In genomic region chr13:20570540-20570939, GRCh38 we compare ENCODE assay signal across 20 cellular contexts.
"Had no signal": no experiment of that assay in that cellular context is flagged by ENCODE, and none has a peak within 500 bp of the region (broad histone marks: within the 10 kb centered on the region; RNA-seq: fewer than 3 reads in every experiment).

No MANE protein-coding gene starts in this region.

- H3K27me3 Mint-ChIP-seq: activated CD8-positive, alpha-beta memory T cell treated with anti-CD3 and anti-CD28 coated beads, Interleukin-2, amount 10 ng/mL, durations not matched to agents 7 days and 5 days; activated T-cell treated with anti-CD3 and anti-CD28 coated beads, Interleukin-2, amount 50 U/mL, for 24 hours; naive thymus-derived CD8-positive, alpha-beta T cell; stimulated activated memory B cell treated with anti-CD40 and anti-IgM and Interleukin-4, amounts not matched to agents 10 μg/mL and 1 μg/mL and 100 μg/mL, for 72 hours had no signal

- H3K4me3 Mint-ChIP-seq: activated CD8-positive, alpha-beta memory T cell treated with anti-CD3 and anti-CD28 coated beads, Interleukin-2, amount 10 ng/mL, durations not matched to agents 7 days and 5 days; activated T-cell treated with anti-CD3 and anti-CD28 coated beads, Interleukin-2, amount 50 U/mL, for 24 hours; endodermal cell; naive thymus-derived CD8-positive, alpha-beta T cell; stimulated activated memory B cell treated with anti-CD40 and anti-IgM and Interleukin-4, amounts not matched to agents 10 μg/mL and 1 μg/mL and 100 μg/mL, for 72 hours; T-helper 2 cell treated with Interferon-gamma antibody and Interleukin-4, amounts not matched to agents 5 μg/mL and 100 μg/mL, for 36 hours had no signal

- H3K4me3 ChIP-seq: gastroesophageal sphincter, hepatocyte, mucosa of descending colon, spleen, tibial artery, uterus had no signal

- ATAC-seq: activated CD8-positive, alpha-beta memory T cell treated with anti-CD3 and anti-CD28 coated beads, Interleukin-2, amount 10 ng/mL, durations not matched to agents 7 days and 5 days; activated naive CD4-positive, alpha-beta T cell treated with anti-CD3 and anti-CD28 coated beads, Interleukin-2, amount 50 U/mL, for 72 hours; gastroesophageal sphincter; mucosa of descending colon; naive thymus-derived CD8-positive, alpha-beta T cell; right cardiac atrium; stimulated activated memory B cell treated with anti-CD40 and anti-IgM and Interleukin-4, amounts not matched to agents 10 μg/mL and 1 μg/mL and 100 μg/mL, for 72 hours had no signal

- DNase-seq: activated CD4-positive, alpha-beta T cell treated with anti-CD3 and anti-CD28 coated beads, Interleukin-2, amount 50 U/mL, for 48 hours; activated CD8-positive, alpha-beta memory T cell treated with anti-CD3 and anti-CD28 coated beads, Interleukin-2, amount 10 ng/mL, durations not matched to agents 7 days and 5 days; activated effector memory CD4-positive, alpha-beta T cell treated with Interleukin-2 at 50 U/mL for 16 hours; activated T-cell treated with anti-CD3 and anti-CD28 coated beads, Interleukin-2, amount 50 U/mL, for 24 hours; brain microvascular endothelial cell; endodermal cell; erythroblast; mucosa of descending colon; naive thymus-derived CD8-positive, alpha-beta T cell; posterior cingulate gyrus; right cardiac atrium; spleen; stimulated activated CD4-positive, alpha-beta T cell treated with anti-CD3 and anti-CD28 coated beads, Interleukin-1b, Interleukin-23, amount 100 ng/mL, for 48 hours; tibial artery; uterus had no signal

- H3K27ac Mint-ChIP-seq: activated CD8-positive, alpha-beta memory T cell treated with anti-CD3 and anti-CD28 coated beads, Interleukin-2, amount 10 ng/mL, durations not matched to agents 7 days and 5 days; activated naive CD4-positive, alpha-beta T cell treated with anti-CD3 and anti-CD28 coated beads, Interleukin-2, amount 50 U/mL, for 72 hours; activated T-cell treated with anti-CD3 and anti-CD28 coated beads, Interleukin-2, amount 50 U/mL, for 24 hours; endodermal cell; stimulated activated memory B cell treated with anti-CD40 and anti-IgM and Interleukin-4, amounts not matched to agents 10 μg/mL and 1 μg/mL and 100 μg/mL, for 72 hours; T-helper 2 cell treated with Interferon-gamma antibody and Interleukin-4, amounts not matched to agents 5 μg/mL and 100 μg/mL, for 36 hours had no signal
